19 cellular contexts compared by ENCODE assay signal in the genomic region with DNA sequence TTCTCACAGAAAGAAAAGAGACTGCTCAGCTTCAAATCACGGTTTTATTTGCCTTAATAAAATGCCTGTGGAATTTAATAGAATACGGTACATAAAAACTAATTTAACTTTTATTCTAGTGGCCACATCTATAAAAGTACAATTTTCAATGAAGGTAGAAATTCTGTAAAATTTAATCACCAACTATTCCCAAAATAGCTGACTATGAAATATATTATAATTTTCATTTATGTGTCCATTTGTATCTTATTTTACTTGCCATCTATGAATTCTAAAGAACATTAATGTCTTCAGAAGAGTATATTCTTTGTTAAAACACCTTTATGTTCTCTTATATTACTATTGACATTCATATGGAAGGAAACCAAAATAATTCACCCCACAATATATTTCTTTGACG.
"Had no signal": no experiment of that assay in that cellular context is flagged by ENCODE, and none has a peak within 500 bp of the region (broad histone marks: within the 10 kb centered on the region; RNA-seq: fewer than 3 reads in every experiment).

No MANE protein-coding gene starts in this region.

- H3K4me1 ChIP-seq: spleen, tibial artery, upper lobe of right lung had no signal

- H3K79me2 ChIP-seq: hepatocyte had no signal

- H3K27me3 ChIP-seq: hepatocyte, ovary, right atrium auricular region, spleen, suprapubic skin, tibial artery, upper lobe of right lung had no signal

- H3K9me3 ChIP-seq: ovary, suprapubic skin, thoracic aorta, tibial artery, upper lobe of right lung had no signal

- ATAC-seq: naive thymus-derived CD4-positive, alpha-beta T cell; natural killer cell treated with Interleukin-12 subunit alpha and Interleukin-12 subunit beta and Interleukin-15 and Interleukin-18, amount 100 ng/mL, for 72 hours; sciatic nerve; stimulated activated effector memory CD8-positive, alpha-beta T cell treated with anti-CD3 and anti-CD28 coated beads, Interleukin-12 subunit alpha, Interleukin-12 subunit beta, amount 100 ng/mL, for 72 hours; upper lobe of right lung had no signal

- H3K4me2 ChIP-seq: hepatocyte had no signal

- DNase-seq: islet precursor cell; left ventricle myocardium inferior; mesendoderm; naive thymus-derived CD4-positive, alpha-beta T cell; ovary; spleen; stimulated activated CD4-positive, alpha-beta T cell treated with anti-CD3 and anti-CD28 coated beads, Interleukin-4, amount 100 ng/mL, for 24 hours; stimulated activated naive CD4-positive, alpha-beta T cell; tibial artery; upper lobe of right lung had no signal

- H3K36me3 ChIP-seq: left ventricle myocardium inferior, ovary, right atrium auricular region, spleen, suprapubic skin, thoracic aorta, tibial artery, upper lobe of right lung had no signal

- H3K27ac ChIP-seq: hepatocyte, left ventricle myocardium inferior, ovary, right atrium auricular region, skin epidermis, spleen, suprapubic skin, thoracic aorta, tibial artery, upper lobe of right lung had no signal

- H2AFZ ChIP-seq: hepatocyte had no signal

- H3K4me3 ChIP-seq: hepatocyte, left ventricle myocardium inferior, lung, ovary, right atrium auricular region, skin epidermis, spleen, suprapubic skin, thoracic aorta, tibial artery, upper lobe of right lung had no signal
